Comparison of ENCODE assay signal across 9 cellular contexts in genomic region chr3:149765762-149766334, GRCh38. TPM values are rescaled to one million over a fixed set of nuclear protein-coding genes. Genes with fewer than 3 reads are reported as not detected.
DNase-seq lines count a peak whose midpoint lies in the region; ATAC-seq, FAIRE-seq and TF ChIP-seq lines count a peak whose summit lies in the region.
"Had no signal": no experiment of that assay in that cellular context is flagged by ENCODE, and none has a peak within 500 bp of the region (broad histone marks: within the 10 kb centered on the region; RNA-seq: fewer than 3 reads in every experiment).

No MANE protein-coding gene starts in this region.

- H3K9me3 Mint-ChIP-seq in stimulated activated naive CD8-positive, alpha-beta T cell treated with anti-CD3 and anti-CD28 coated beads, Interleukin-15, amount 100 ng/mL, for 72 hours, result no peaks in the 10 kb centered on the region

- H3K27ac Mint-ChIP-seq in stimulated activated naive CD8-positive, alpha-beta T cell treated with anti-CD3 and anti-CD28 coated beads, Interleukin-15, amount 100 ng/mL, for 72 hours, result no peak overlapping the region

- no peaks in the 10 kb centered on the region for H3K4me1 Mint-ChIP-seq in stimulated activated naive CD8-positive, alpha-beta T cell treated with anti-CD3 and anti-CD28 coated beads, Interleukin-15, amount 100 ng/mL, for 72 hours

- no peaks in the 10 kb centered on the region for H3K27me3 ChIP-seq in testis

- H3K27me3 Mint-ChIP-seq in stimulated activated naive CD8-positive, alpha-beta T cell treated with anti-CD3 and anti-CD28 coated beads, Interleukin-15, amount 100 ng/mL, for 72 hours, result peaks cover 15% of the 10 kb centered on the region

- intact Hi-C loops in testis (cut with DNase I; ENCODE audit: low total_unique reads), result no loop called here

- DNase-seq in RPMI7951 (ENCODE audit: low read depth), result peak; percentile 27
- peak; percentile 55 for DNase-seq in fibroblast of villous mesenchyme (ENCODE audit: low read depth)
- no peak for DNase-seq in testis
- no peak for DNase-seq in stimulated activated CD4-positive, alpha-beta T cell treated with anti-CD3 and anti-CD28 coated beads, Interleukin-2, amount 100 ng/mL, for 24 hours
- no peak for DNase-seq in stimulated activated naive CD8-positive, alpha-beta T cell treated with anti-CD3 and anti-CD28 coated beads, Interleukin-15, amount 100 ng/mL, for 72 hours

- H3K36me3 ChIP-seq in testis (ENCODE audit: low read depth, missing control alignments), result no peaks in the 10 kb centered on the region

- no peak overlapping the region for H3K27ac ChIP-seq in testis

- TF ChIP-seq CTCF in GM12874 (IDR thresholded peaks at IDR 0.05; ENCODE audit: insufficient read depth, low read depth, low read length), result peak; percentile 9; the same call in 1 of the 2 replicates
- TF ChIP-seq CTCF in fibroblast of villous mesenchyme (IDR thresholded peaks at IDR 0.05; ENCODE audit: insufficient read depth, low read depth, low read length), result peak; percentile 60
- TF ChIP-seq CTCF in testis (IDR thresholded peaks at IDR 0.05), result peak; percentile 49 to 63 (median 52)

- WGBS in testis, 2 donors, result 63 to 72% methylated on average over 2 of the region's 2 CpGs

- FAIRE-seq in A204.1 (lab: Jason Lieb, UNC), result peak; percentile 82

- no peak for ATAC-seq in esophagus mucosa
- no peak for ATAC-seq in stimulated activated naive CD8-positive, alpha-beta T cell treated with anti-CD3 and anti-CD28 coated beads, Interleukin-15, amount 100 ng/mL, for 72 hours

- H3K4me3 Mint-ChIP-seq in stimulated activated naive CD8-positive, alpha-beta T cell treated with anti-CD3 and anti-CD28 coated beads, Interleukin-15, amount 100 ng/mL, for 72 hours, result no peak overlapping the region

- no peaks in the 10 kb centered on the region for H3K4me1 ChIP-seq in testis

- H3K4me3 ChIP-seq in fibroblast of villous mesenchyme (ENCODE audit: low read depth, low read length) (no peak overlapping the region), testis (no peak overlapping the region)

- H3K9me3 ChIP-seq in testis, result no peaks in the 10 kb centered on the region

- TF ChIP-seq POLR2A in testis (IDR thresholded peaks at IDR 0.05), result no peak

RNA-seq across cellular contexts. Expression of gene COMMD2, which starts 13.6 kb away (rescaled TPM):
- total RNA-seq in RPMI7951 (2014; rRNA removed; shearing (Covaris generic)), result 40.5 and 50.8 TPM in 2 replicates
- 28.3 and 34.5 TPM in 2 replicates for total RNA-seq in fibroblast of villous mesenchyme
- total RNA-seq in testis, result 10 to 100 TPM; 21.8 to 27.7 TPM
- 19.9 TPM for polyA plus RNA-seq in testis (ENCODE audit: insufficient read depth, low read depth, low replicate concordance)
- 30.5 TPM for total RNA-seq in esophagus mucosa

RNA-seq across cellular contexts. Expression of gene ANKUB1, which starts 26.5 kb away (rescaled TPM):
- total RNA-seq in RPMI7951 (2014; rRNA removed; shearing (Covaris generic)), result 0.12 TPM in 1 of 2 replicates, not detected in the other
- not detected in 2 replicates for total RNA-seq in fibroblast of villous mesenchyme
- total RNA-seq in testis, result 1 to 10 TPM in 1 of 2 donors, under 1 TPM in 1; 0.56 to 3.3 TPM
- polyA plus RNA-seq in testis (ENCODE audit: insufficient read depth, low read depth, low replicate concordance), result 2.5 TPM
- not detected for total RNA-seq in esophagus mucosa
- total RNA-seq: subcutaneous adipose tissue had no signal

RNA-seq across cellular contexts. Expression of gene RNF13, which starts 47.2 kb away (rescaled TPM):
- total RNA-seq in RPMI7951 (2014; rRNA removed; shearing (Covaris generic)), result 53.9 and 73.4 TPM in 2 replicates
- total RNA-seq in fibroblast of villous mesenchyme (48.3 and 77.3 TPM in 2 replicates), testis (10 to 100 TPM; 81.8 to 85.0 TPM), esophagus mucosa (32.8 TPM)
- polyA plus RNA-seq in testis (ENCODE audit: insufficient read depth, low read depth, low replicate concordance), result 41.7 TPM

Comparison
In these comparisons a context has a peak if more than half of its experiments do, and no peak if none do; other contexts are left out.
1. CTCF ChIP-seq: peak in every context shown above with its lines; median percentile 60 in fibroblast of villous mesenchyme; 52 in testis; 9 in GM12874.
2. DNase-seq: peak in RPMI7951 (single experiment) and fibroblast of villous mesenchyme (single experiment); none in testis (single experiment), stimulated activated CD4-positive, alpha-beta T cell treated with anti-CD3 and anti-CD28 coated beads, Interleukin-2, amount 100 ng/mL, for 24 hours (0 of 2) and stimulated activated naive CD8-positive, alpha-beta T cell treated with anti-CD3 and anti-CD28 coated beads, Interleukin-15, amount 100 ng/mL, for 72 hours (0 of 2).